ENCODE assay signal across 8 cellular contexts in genomic region chr5:35924950-35925722, GRCh38. TPM values are rescaled to one million over a fixed set of nuclear protein-coding genes. Genes with fewer than 3 reads are reported as not detected.
A peak's percentile ranks its signal among the peaks of the same experiment; 100 is the strongest.
DNase-seq lines count a peak whose midpoint lies in the region; ATAC-seq, FAIRE-seq and TF ChIP-seq lines count a peak whose summit lies in the region.

No MANE protein-coding gene starts in this region.

- peak; percentile 30 for DNase-seq in AG04450 (ENCODE audit: low read depth, low spot score)
- DNase-seq in RPMI8226: peak; percentile 10
- DNase-seq in activated effector memory CD4-positive, alpha-beta T cell treated with Interleukin-2 at 50 U/mL for 16 hours: peak; percentile 78
- DNase-seq in foreskin fibroblast: peak; percentile 72 to 91
- DNase-seq in pancreas: peak; percentile 11 to 79 (median 32)
- peak; percentile 59 for DNase-seq in transverse colon

- intact Hi-C loops in pancreas (cut with DNase I) (loop anchor here in 2 of 3 donors (10.0 kb wide), 3 partner anchors 140 to 840 kb away; no protein-coding TSS in a partner anchor), transverse colon (cut with DNase I; ENCODE audit: low total_unique reads) (loop anchor here (10.0 kb wide), 1 partner anchor 150 kb away; no protein-coding TSS in a partner anchor)

- TF ChIP-seq POLR2A in transverse colon (IDR thresholded peaks at IDR 0.05): no peak

- no peaks in the 10 kb centered on the region for H3K4me1 ChIP-seq in pancreas
- peaks cover 0 to 9% (median 4%) of the 10 kb centered on the region in 4 donors for H3K4me1 ChIP-seq in transverse colon

- CTCF ChIA-PET in AG04450 (lab: Charles Lee): interaction anchor here (0.6 to 8.4 kb wide), 57 partner anchors 8 to 695 kb away, joined by 3 to 254 read pairs (median 4); partner anchors contain the start of genes PRLR and SPEF2

- H3K27me3 ChIP-seq in AG04450 (ENCODE audit: control insufficient read depth, insufficient read depth, low read length): no peaks in the 10 kb centered on the region
- peaks cover 0 to 7% (median 2%) of the 10 kb centered on the region in 4 donors for H3K27me3 ChIP-seq in pancreas
- peaks cover 19% of the 10 kb centered on the region for H3K27me3 ChIP-seq in transverse colon

- in situ Hi-C loops in transverse colon (cut with MboI; ENCODE audit: low pct_ligation_motif_present in 1 of 4, low pct_unique_long_range_greater_than_20kb in 1 of 4, low sequenced_read_pairs in 3 of 4): loop anchor here (10.0 to 25.0 kb wide), 5 partner anchors 150 to 838 kb away; no protein-coding TSS in a partner anchor

- WGBS in pancreas, 2 donors: 12% methylated on average over 21 of the region's 21 CpGs
- 13 to 30% methylated on average over 7 to 21 of the region's 21 CpGs for WGBS in transverse colon (ENCODE audit: low coverage in 1 of 2), 2 donors

- H3K36me3 ChIP-seq in pancreas: no peaks in the 10 kb centered on the region
- H3K36me3 ChIP-seq in transverse colon: no peaks in the 10 kb centered on the region

- ATAC-seq in GM18511 (IDR thresholded peaks at IDR 0.05; ENCODE audit: unreplicated experiment) (peak; percentile 73), HG03442 (IDR thresholded peaks at IDR 0.05; ENCODE audit: unreplicated experiment) (peak; percentile 86), pancreas (peak; percentile 56 to 91 (median 86))

- H3K9me3 ChIP-seq in AG04450 (ENCODE audit: control insufficient read depth, insufficient read depth, low read length) (peaks cover 2% of the 10 kb centered on the region; the same call in 1 of the 2 replicates), pancreas (no peaks in the 10 kb centered on the region), transverse colon (no peaks in the 10 kb centered on the region)

- no peak for TF ChIP-seq EP300 in transverse colon (IDR thresholded peaks at IDR 0.05; ENCODE audit: low read depth)

- POLR2A ChIA-PET in AG04450 (lab: Yijun Ruan, JAX): no interaction called here

- no peak for FAIRE-seq in pancreas (lab: Jason Lieb, UNC)

- H3K4me3 ChIP-seq in AG04450 (ENCODE audit: low read depth, low read length) (peak overlapping the region; percentile 44), foreskin fibroblast (ENCODE audit: low read depth in 1 of 2, low read length in 2 of 2) (peak overlapping the region in 1 of 2 donors; percentile 36), pancreas (no peak overlapping the region), transverse colon (no peak overlapping the region)

- peak overlapping the region; percentile 39 for H3K27ac ChIP-seq in AG04450 (ENCODE audit: low read depth, low read length)
- no peak overlapping the region for H3K27ac ChIP-seq in pancreas
- H3K27ac ChIP-seq in transverse colon: no peak overlapping the region

- TF ChIP-seq CTCF in AG04450 (IDR thresholded peaks at IDR 0.05; ENCODE audit: low read depth, low read length) (peak; percentile 81), foreskin fibroblast (IDR thresholded peaks at IDR 0.05; ENCODE audit: low read depth, low read length) (peak; percentile 83), pancreas (IDR thresholded peaks at IDR 0.05) (peak in 2 of 4 donors; percentile 15 to 32), transverse colon (IDR thresholded peaks at IDR 0.05) (peak; percentile 28 to 51 (median 46))

RNA-seq across cellular contexts. Expression of gene CAPSL, which starts 13.3 kb away (rescaled TPM):
- polyA plus RNA-seq in AG04450 (2011; rRNA removed): 0.09 and 0.19 TPM in 2 replicates
- polyA minus RNA-seq in AG04450 (2011; rRNA and poly(A)+ RNA removed): not detected in 2 replicates
- total RNA-seq in pancreas: not detected
- polyA plus RNA-seq in pancreas: 1 to 10 TPM in 1 of 2 donors, not detected in 1; 1.7 TPM
- total RNA-seq in transverse colon: not detected

Comparison
In these comparisons a context has a peak if more than half of its experiments do, and no peak if none do; other contexts are left out.
1. DNase-seq: peak in every context shown above with its lines; median percentile 82 in foreskin fibroblast; 78 in activated effector memory CD4-positive, alpha-beta T cell treated with Interleukin-2 at 50 U/mL for 16 hours; 59 in transverse colon; 32 in pancreas; 30 in AG04450; 10 in RPMI8226.